In genomic region chr10:116211682-116212081, GRCh38 we compare ENCODE assay signal across 18 cellular contexts.
A peak's percentile ranks its signal among the peaks of the same experiment; 100 is the strongest.
DNase-seq lines count a peak whose midpoint lies in the region; ATAC-seq, FAIRE-seq and TF ChIP-seq lines count a peak whose summit lies in the region.
"Had no signal": no experiment of that assay in that cellular context is flagged by ENCODE, and none has a peak within 500 bp of the region (broad histone marks: within the 10 kb centered on the region; RNA-seq: fewer than 3 reads in every experiment).

No MANE protein-coding gene starts in this region.

- H3K27me3 ChIP-seq in mammary epithelial cell (ENCODE audit: insufficient read depth, low read length) (no peaks in the 10 kb centered on the region), astrocyte (ENCODE audit: insufficient read depth, low read length) (no peaks in the 10 kb centered on the region), kidney epithelial cell (ENCODE audit: control insufficient read depth, insufficient read depth, low read length) (no peaks in the 10 kb centered on the region), body of pancreas (no peaks in the 10 kb centered on the region)
- H3K27me3 ChIP-seq: upper lobe of right lung had no signal

- peaks cover 5% of the 10 kb centered on the region for H3K4me1 Mint-ChIP-seq in MCF 10A (ENCODE audit: insufficient read depth, unreplicated experiment)
- H3K4me1 Mint-ChIP-seq in astrocyte (ENCODE audit: low read depth, unreplicated experiment), result peaks cover 27% of the 10 kb centered on the region
- H3K4me1 Mint-ChIP-seq: naive B cell had no signal

- ATAC-seq in GM21381 (IDR thresholded peaks at IDR 0.05; ENCODE audit: unreplicated experiment) (no peak), HG03354 (IDR thresholded peaks at IDR 0.05; ENCODE audit: poor library complexity, severe bottlenecking, unreplicated experiment) (no peak), body of pancreas (no peak)
- ATAC-seq: left colon, upper lobe of right lung had no signal

- no peaks in the 10 kb centered on the region for H3K79me2 ChIP-seq in mammary epithelial cell (ENCODE audit: insufficient read depth, low read length)
- no peaks in the 10 kb centered on the region for H3K79me2 ChIP-seq in astrocyte (ENCODE audit: insufficient read depth, low read length)

- H3K27ac Mint-ChIP-seq in MCF 10A (ENCODE audit: low read depth, unreplicated experiment), result no peak overlapping the region
- peak overlapping the region; percentile 76 for H3K27ac Mint-ChIP-seq in astrocyte (ENCODE audit: unreplicated experiment)
- H3K27ac Mint-ChIP-seq: activated naive CD4-positive, alpha-beta T cell treated with anti-CD3 and anti-CD28 coated beads for 36 hours; naive B cell had no signal

- H3K9me3 Mint-ChIP-seq in MCF 10A (ENCODE audit: unreplicated experiment) (no peaks in the 10 kb centered on the region), astrocyte (ENCODE audit: unreplicated experiment) (no peaks in the 10 kb centered on the region)
- H3K9me3 Mint-ChIP-seq: activated naive CD4-positive, alpha-beta T cell treated with anti-CD3 and anti-CD28 coated beads for 36 hours had no signal

- H3K4me2 ChIP-seq in mammary epithelial cell (ENCODE audit: insufficient read depth, low read depth, low read length), result no peak overlapping the region
- H3K4me2 ChIP-seq in astrocyte (ENCODE audit: low read length), result no peak overlapping the region

- H3K4me1 ChIP-seq in mammary epithelial cell (ENCODE audit: insufficient read depth, low read length) (no peaks in the 10 kb centered on the region), astrocyte (ENCODE audit: insufficient read depth, low read length) (peaks cover 3% of the 10 kb centered on the region), body of pancreas (no peaks in the 10 kb centered on the region)
- H3K4me1 ChIP-seq: upper lobe of right lung had no signal

- TF ChIP-seq POLR2A in body of pancreas (IDR thresholded peaks at IDR 0.05), result no peak

- TF ChIP-seq CTCF in MCF 10A (IDR thresholded peaks at IDR 0.05; ENCODE audit: unreplicated experiment), result no peak
- no peak for TF ChIP-seq CTCF in mammary epithelial cell (conservative IDR thresholded peaks at IDR 0.05 in 1 of 2, IDR thresholded peaks at IDR 0.05 in 1 of 2; ENCODE audit: extremely low read depth in 1 of 2, insufficient read depth in 1 of 2, low read depth in 1 of 2, low read length in 2 of 2)
- TF ChIP-seq CTCF in astrocyte (IDR thresholded peaks at IDR 0.05; ENCODE audit: insufficient read depth, low read depth, low read length), result no peak
- TF ChIP-seq CTCF in kidney epithelial cell (IDR thresholded peaks at IDR 0.05; ENCODE audit: insufficient read depth, low read length, poor library complexity, severe bottlenecking), result no peak
- no peak for TF ChIP-seq CTCF in body of pancreas (IDR thresholded peaks at IDR 0.05)

- in situ Hi-C loops in mammary epithelial cell (cut with MboI; ENCODE audit: low sequenced_read_pairs in 2 of 2), result no loop called here

- POLR2A ChIA-PET in MCF 10A (lab: Yijun Ruan, JAX), result no interaction called here

- dilution Hi-C loops in mammary epithelial cell (cut with HindIII; ENCODE audit: low sequenced_read_pairs), result no loop called here

- H3K36me3 ChIP-seq in mammary epithelial cell (ENCODE audit: insufficient read depth, low read length) (no peaks in the 10 kb centered on the region), astrocyte (ENCODE audit: insufficient read depth, low read length) (no peaks in the 10 kb centered on the region), kidney epithelial cell (ENCODE audit: control insufficient read depth, insufficient read depth, low read length) (no peaks in the 10 kb centered on the region), body of pancreas (replicated peaks in 1 of 2; ENCODE audit: insufficient read depth in 1 of 2, low read depth in 2 of 2) (no peaks in the 10 kb centered on the region)
- H3K36me3 ChIP-seq: upper lobe of right lung had no signal

- BruUV-seq in MCF 10A (replicated peaks; lab: Mats Ljungman, UMichigan) (no TSS peak), mammary epithelial cell (replicated peaks; lab: Mats Ljungman, UMichigan) (no TSS peak)

- no peaks in the 10 kb centered on the region for H4K20me1 ChIP-seq in mammary epithelial cell (ENCODE audit: insufficient read depth, low read length)
- no peaks in the 10 kb centered on the region for H4K20me1 ChIP-seq in astrocyte (ENCODE audit: insufficient read depth, low read length)

- H3K9me3 ChIP-seq in mammary epithelial cell (replicated peaks; ENCODE audit: insufficient read depth, low read length) (no peaks in the 10 kb centered on the region), astrocyte (ENCODE audit: insufficient read depth, low read depth, low read length) (no peaks in the 10 kb centered on the region), body of pancreas (no peaks in the 10 kb centered on the region)
- H3K9me3 ChIP-seq: upper lobe of right lung had no signal

- no peaks in the 10 kb centered on the region for H3K27me3 Mint-ChIP-seq in MCF 10A (ENCODE audit: insufficient read depth, unreplicated experiment)
- H3K27me3 Mint-ChIP-seq in astrocyte (ENCODE audit: low read depth, unreplicated experiment), result peaks cover 4% of the 10 kb centered on the region

- H3K27ac ChIP-seq in mammary epithelial cell (ENCODE audit: insufficient read depth, low read depth, low read length), result no peak overlapping the region
- no peak overlapping the region for H3K27ac ChIP-seq in astrocyte (ENCODE audit: low read depth, low read length)
- H3K27ac ChIP-seq in body of pancreas, result no peak overlapping the region
- H3K27ac ChIP-seq: upper lobe of right lung had no signal

- DNase-seq in MCF 10A (ENCODE audit: unreplicated experiment), result peak; percentile 7
- DNase-seq in mammary epithelial cell, result no peak
- peak; percentile 90 for DNase-seq in astrocyte (ENCODE audit: low read depth)
- DNase-seq in kidney epithelial cell (ENCODE audit: low read depth), result peak; percentile 42
- no peak for DNase-seq in activated CD8-positive, alpha-beta memory T cell treated with anti-CD3 and anti-CD28 coated beads for 24 hours
- DNase-seq in body of pancreas, result no peak
- DNase-seq: activated naive CD4-positive, alpha-beta T cell treated with anti-CD3 and anti-CD28 coated beads for 36 hours; left colon; naive B cell; NCI-H1694 treated with DMSO at 0.1 percent for 48 hours; NCI-H510A treated with DMSO at 0.1 percent for 48 hours; stimulated activated CD4-positive, alpha-beta T cell treated with anti-CD3 and anti-CD28 coated beads, Interleukin-4, amount 100 ng/mL, for 1 hour; upper lobe of right lung had no signal

- H3K4me3 Mint-ChIP-seq in MCF 10A (ENCODE audit: unreplicated experiment) (no peak overlapping the region), astrocyte (ENCODE audit: unreplicated experiment) (no peak overlapping the region)
- H3K4me3 Mint-ChIP-seq: activated naive CD4-positive, alpha-beta T cell treated with anti-CD3 and anti-CD28 coated beads for 36 hours; naive B cell had no signal

- H2AFZ ChIP-seq in mammary epithelial cell (ENCODE audit: low read depth, low read length) (no peak overlapping the region), astrocyte (ENCODE audit: low read depth, low read length) (no peak overlapping the region)

- H3K9ac ChIP-seq in mammary epithelial cell (ENCODE audit: insufficient read depth, low read length), result no peak overlapping the region
- no peak overlapping the region for H3K9ac ChIP-seq in astrocyte (ENCODE audit: low read length)

- CTCF ChIA-PET in MCF 10A (lab: Yijun Ruan, JAX), result interaction anchor here (0.8 kb wide), 1 partner anchor 76 kb away, joined by 3 read pairs; no protein-coding TSS in a partner anchor
- CTCF ChIA-PET in mammary epithelial cell (lab: Charles Lee; ENCODE audit: low non-redundant PET), result no interaction called here

- H3K36me3 Mint-ChIP-seq in MCF 10A (ENCODE audit: insufficient read depth, unreplicated experiment) (no peaks in the 10 kb centered on the region), astrocyte (ENCODE audit: low read depth, unreplicated experiment) (no peaks in the 10 kb centered on the region)
- H3K36me3 Mint-ChIP-seq: naive B cell had no signal

- no peak for FAIRE-seq in astrocyte (lab: Jason Lieb, UNC)
- FAIRE-seq: A204.1, endometrium, H54 had no signal

- WGBS in mammary epithelial cell (ENCODE audit: low coverage, missing lambda C conversion rate), result 7% methylated on average over 1 of the region's 1 CpG
- 20 to 35% methylated on average over 1 of the region's 1 CpG for WGBS in body of pancreas, 2 donors

- no peak overlapping the region for H3K4me3 ChIP-seq in mammary epithelial cell (replicated peaks in 1 of 3; ENCODE audit: insufficient read depth in 1 of 3, low read depth in 2 of 3, low read length in 3 of 3)
- H3K4me3 ChIP-seq in astrocyte (ENCODE audit: insufficient read depth, low read depth, low read length), result no peak overlapping the region
- no peak overlapping the region for H3K4me3 ChIP-seq in kidney epithelial cell (ENCODE audit: low read depth, low read length)
- no peak overlapping the region for H3K4me3 ChIP-seq in body of pancreas
- H3K4me3 ChIP-seq: upper lobe of right lung had no signal

- intact Hi-C loops in MCF 10A (cut with micrococcal nuclease), result no loop called here
- intact Hi-C loops in mammary epithelial cell (cut with micrococcal nuclease), result no loop called here
- intact Hi-C loops in body of pancreas (cut with DNase I), result no loop called here

Comparison
In these comparisons a context has a peak if more than half of its experiments do, and no peak if none do; other contexts are left out.
1. DNase-seq: peak in MCF 10A (single experiment), astrocyte (single experiment) and kidney epithelial cell (single experiment); none in mammary epithelial cell (single experiment), activated CD8-positive, alpha-beta memory T cell treated with anti-CD3 and anti-CD28 coated beads for 24 hours (single experiment) and body of pancreas (0 of 4).